Comparison of ENCODE assay signal across 1 cellular context in the genomic region with DNA sequence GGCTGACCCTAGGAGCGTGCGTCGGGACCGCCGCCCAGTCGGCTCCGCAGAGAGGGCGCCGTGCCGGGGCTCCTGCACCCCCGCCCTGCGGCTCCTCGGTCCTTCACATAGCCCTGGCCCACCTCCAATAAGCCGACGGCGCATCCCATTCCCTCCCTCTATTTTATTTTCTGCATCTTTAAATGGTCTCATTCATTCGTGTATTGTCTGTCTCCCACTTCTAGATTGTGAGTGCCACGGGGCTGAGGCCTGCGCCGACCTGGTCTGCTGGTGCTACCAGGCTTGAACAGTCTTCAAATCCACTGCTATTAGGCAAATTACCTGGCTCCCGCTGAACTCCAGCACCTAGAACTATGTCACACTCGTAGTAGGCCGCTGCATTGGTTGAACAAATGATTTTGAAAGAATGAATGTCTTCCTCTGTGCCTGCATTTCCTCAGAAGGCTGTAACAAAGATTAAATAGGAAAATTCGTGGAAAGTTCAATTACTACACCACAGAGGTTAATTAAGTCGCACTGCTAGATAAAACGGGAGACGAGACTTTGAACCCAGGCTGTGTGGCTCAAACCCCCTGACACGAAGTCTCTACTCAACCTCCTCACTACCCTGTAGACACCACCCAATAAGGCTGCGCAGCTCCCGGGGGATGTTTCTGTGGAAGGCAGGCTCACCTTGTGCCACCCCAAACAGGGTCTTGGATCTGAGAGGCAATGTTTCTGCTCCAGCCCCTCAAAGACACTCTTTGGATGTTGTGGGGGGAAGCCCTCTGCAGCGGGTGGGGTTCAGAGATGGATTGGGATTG.
TF ChIP-seq lines count a peak whose summit lies in the region.

No MANE protein-coding gene starts in this region.

TF ChIP-seq in IMR-90, 13 proteins besides CTCF, POLR2A, EP300 and RAD21:
- TF ChIP-seq NFE2L2 (IDR thresholded peaks at IDR 0.05; ENCODE audit: low read depth, low read length) (no peak), BHLHE40 (IDR thresholded peaks at IDR 0.05; ENCODE audit: low read depth, low read length) (no peak), MXI1 (IDR thresholded peaks at IDR 0.05; ENCODE audit: borderline replicate concordance, low read depth, low read length) (no peak), RCOR1 (IDR thresholded peaks at IDR 0.05; ENCODE audit: insufficient replicate concordance, low read length) (no peak), FOS (IDR thresholded peaks at IDR 0.05; ENCODE audit: low read depth, low read length) (no peak), CHD1 (IDR thresholded peaks at IDR 0.05; ENCODE audit: low read depth, low read length) (no peak), MAFK (IDR thresholded peaks at IDR 0.05; ENCODE audit: low read depth, low read length) (no peak), RFX5 (IDR thresholded peaks at IDR 0.05; ENCODE audit: low read depth, low read length) (no peak), SMC3 (IDR thresholded peaks at IDR 0.05; ENCODE audit: low read depth, low read length) (no peak), MAZ (IDR thresholded peaks at IDR 0.05; ENCODE audit: borderline replicate concordance, low read depth, low read length) (no peak), CEBPB (IDR thresholded peaks at IDR 0.05; ENCODE audit: low read depth, low read length) (no peak)
- TF ChIP-seq, protein P1, sequence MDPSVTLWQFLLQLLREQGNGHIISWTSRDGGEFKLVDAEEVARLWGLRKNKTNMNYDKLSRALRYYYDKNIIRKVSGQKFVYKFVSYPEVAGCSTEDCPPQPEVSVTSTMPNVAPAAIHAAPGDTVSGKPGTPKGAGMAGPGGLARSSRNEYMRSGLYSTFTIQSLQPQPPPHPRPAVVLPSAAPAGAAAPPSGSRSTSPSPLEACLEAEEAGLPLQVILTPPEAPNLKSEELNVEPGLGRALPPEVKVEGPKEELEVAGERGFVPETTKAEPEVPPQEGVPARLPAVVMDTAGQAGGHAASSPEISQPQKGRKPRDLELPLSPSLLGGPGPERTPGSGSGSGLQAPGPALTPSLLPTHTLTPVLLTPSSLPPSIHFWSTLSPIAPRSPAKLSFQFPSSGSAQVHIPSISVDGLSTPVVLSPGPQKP (IDR thresholded peaks at IDR 0.05; ENCODE audit: borderline replicate concordance, low read depth, low read length), result no peak
- TF ChIP-seq, protein P2, sequence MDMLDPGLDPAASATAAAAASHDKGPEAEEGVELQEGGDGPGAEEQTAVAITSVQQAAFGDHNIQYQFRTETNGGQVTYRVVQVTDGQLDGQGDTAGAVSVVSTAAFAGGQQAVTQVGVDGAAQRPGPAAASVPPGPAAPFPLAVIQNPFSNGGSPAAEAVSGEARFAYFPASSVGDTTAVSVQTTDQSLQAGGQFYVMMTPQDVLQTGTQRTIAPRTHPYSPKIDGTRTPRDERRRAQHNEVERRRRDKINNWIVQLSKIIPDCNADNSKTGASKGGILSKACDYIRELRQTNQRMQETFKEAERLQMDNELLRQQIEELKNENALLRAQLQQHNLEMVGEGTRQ (IDR thresholded peaks at IDR 0.05; ENCODE audit: low read depth, low read length), result no peak
